19 cellular contexts compared by ENCODE assay signal in genomic region chr3:112394008-112394616, GRCh38.
A peak's percentile ranks its signal among the peaks of the same experiment; 100 is the strongest.
DNase-seq lines count a peak whose midpoint lies in the region; ATAC-seq and TF ChIP-seq lines count a peak whose summit lies in the region.
"Had no signal": no experiment of that assay in that cellular context is flagged by ENCODE, and none has a peak within 500 bp of the region (broad histone marks: within the 10 kb centered on the region; RNA-seq: fewer than 3 reads in every experiment).

No MANE protein-coding gene starts in this region.

- peak overlapping the region; percentile 82 for H4K8ac ChIP-seq in trophoblast cell (ENCODE audit: low read depth, low read length)

- no peak overlapping the region for H3K4me3 ChIP-seq in ascending aorta
- no peak overlapping the region for H3K4me3 ChIP-seq in fibroblast of pulmonary artery (replicated peaks; ENCODE audit: low read depth, low read length)
- H3K4me3 ChIP-seq in trophoblast cell (ENCODE audit: low read depth, low read length) = no peak overlapping the region
- no peak overlapping the region for H3K4me3 ChIP-seq in dorsolateral prefrontal cortex
- H3K4me3 ChIP-seq: prostate gland had no signal

- peak overlapping the region; percentile 57 to 68 for H3K27ac ChIP-seq in ascending aorta
- H3K27ac ChIP-seq in trophoblast cell (ENCODE audit: low read depth, low read length) = no peak overlapping the region
- peak overlapping the region in 20 of 59 donors; percentile 1 to 99 (median 77) for H3K27ac ChIP-seq in dorsolateral prefrontal cortex
- H3K27ac ChIP-seq: prostate gland had no signal

- no peak overlapping the region for H3K4me2 ChIP-seq in trophoblast cell (ENCODE audit: low read length)

- H3K36me3 ChIP-seq in ascending aorta (no peaks in the 10 kb centered on the region), trophoblast cell (ENCODE audit: control insufficient read depth in 1 of 2, insufficient read depth in 2 of 2, low read length in 2 of 2) (no peaks in the 10 kb centered on the region)
- H3K36me3 ChIP-seq: prostate gland had no signal

- no peak overlapping the region for H4K91ac ChIP-seq in trophoblast cell (ENCODE audit: low read depth, low read length)

- no peak overlapping the region for H3K14ac ChIP-seq in trophoblast cell (ENCODE audit: low read length)

- H3K27me3 ChIP-seq in ascending aorta = no peaks in the 10 kb centered on the region
- no peaks in the 10 kb centered on the region for H3K27me3 ChIP-seq in trophoblast cell (ENCODE audit: insufficient read depth, low read length)
- H3K27me3 ChIP-seq in dorsolateral prefrontal cortex = no peaks in the 10 kb centered on the region

- ATAC-seq in GM18907 (IDR thresholded peaks at IDR 0.05; ENCODE audit: unreplicated experiment) = no peak

- peaks cover 7 to 18% of the 10 kb centered on the region in 2 donors for H3K4me1 ChIP-seq in ascending aorta
- H3K4me1 ChIP-seq in trophoblast cell (ENCODE audit: control insufficient read depth in 1 of 2, insufficient read depth in 2 of 2, low read length in 2 of 2) = peaks cover 5 to 8% of the 10 kb centered on the region in 2 experiments
- H3K4me1 ChIP-seq: prostate gland had no signal

- H3K79me1 ChIP-seq in trophoblast cell (ENCODE audit: low read length) = peaks cover 16% of the 10 kb centered on the region

- no peak overlapping the region for H3K9ac ChIP-seq in trophoblast cell (ENCODE audit: low read length)

- no peak overlapping the region for H2AFZ ChIP-seq in trophoblast cell (ENCODE audit: insufficient read depth, low read length, poor library complexity)

- intact Hi-C loops in ascending aorta (cut with DNase I) (loop anchor here (1.0 to 2.0 kb wide), 2 partner anchors 15 to 62 kb away; no protein-coding TSS in a partner anchor), dorsolateral prefrontal cortex (cut with DNase I) (loop anchor here in 1 of 2 donors (10.0 kb wide), 1 partner anchor 121 kb away; no protein-coding TSS in a partner anchor)

- TF ChIP-seq CTCF in ascending aorta (IDR thresholded peaks at IDR 0.05) (no peak), fibroblast of pulmonary artery (IDR thresholded peaks at IDR 0.05; ENCODE audit: low read length, missing control alignments) (no peak), dorsolateral prefrontal cortex (IDR thresholded peaks at IDR 0.05 in 54 of 56, conservative IDR thresholded peaks at IDR 0.05 in 2 of 56; ENCODE audit: low read depth in 1 of 56, partially characterized antibody in 56 of 56) (no peak)

- no peak overlapping the region for H2AK5ac ChIP-seq in trophoblast cell (ENCODE audit: low read length)

- H2BK12ac ChIP-seq in trophoblast cell (ENCODE audit: low read length) = no peak overlapping the region

- H3K9me3 ChIP-seq in ascending aorta (no peaks in the 10 kb centered on the region), trophoblast cell (ENCODE audit: insufficient read depth, low read depth, low read length) (no peaks in the 10 kb centered on the region)
- H3K9me3 ChIP-seq: prostate gland had no signal

- peak; percentile 29 to 33 for DNase-seq in AML-193 (lab: John Stamatoyannopoulos, UW)
- peak in 1 of 2 donors; percentile 77 for DNase-seq in ascending aorta (ENCODE audit: low spot score in 2 of 2)
- peak; percentile 54 for DNase-seq in fibroblast of pulmonary artery (ENCODE audit: low read depth)
- DNase-seq in trophoblast cell = peak; percentile 44 to 83
- no peak for DNase-seq in stimulated activated CD4-positive, alpha-beta T cell treated with anti-CD3 and anti-CD28 coated beads, Interleukin-4, amount 100 ng/mL, for 24 hours
- no peak for DNase-seq in DMS114 treated with DMSO at 0.1 percent for 48 hours (lab: John Stamatoyannopoulos, UW; ENCODE audit: unreplicated experiment)
- DNase-seq in dorsolateral prefrontal cortex = no peak
- DNase-seq: activated CD4-positive, alpha-beta T cell treated with anti-CD3 and anti-CD28 coated beads for 4 hours; activated naive CD4-positive, alpha-beta T cell treated with anti-CD3 and anti-CD28 coated beads, Interleukin-2, amount 10 ng/mL, durations not matched to agents 7 days and 5 days; Calu3; effector CD4-positive, alpha-beta T cell; GDM1; HCEC 1CT; MM.1S; naive B cell; NCI-H187 treated with DMSO at 0.1 percent for 48 hours; SHP77 treated with DMSO at 0.1 percent for 48 hours had no signal

- no peak overlapping the region for H4K12ac ChIP-seq in trophoblast cell (ENCODE audit: low read depth, low read length)

- peak overlapping the region; percentile 81 for H2BK5ac ChIP-seq in trophoblast cell (ENCODE audit: low read depth, low read length, poor library complexity)

- no CpG with 5 or more reads among the region's 4 CpGs for WGBS in trophoblast cell (ENCODE audit: extremely low coverage, insufficient coverage, insufficient read length)

- no peak overlapping the region for H3K18ac ChIP-seq in trophoblast cell (ENCODE audit: low read length)

- peaks cover 1% of the 10 kb centered on the region for H3K79me2 ChIP-seq in trophoblast cell (ENCODE audit: control insufficient read depth, insufficient read depth, low read length, poor library complexity)

- H3K23ac ChIP-seq in trophoblast cell (ENCODE audit: low read length) = no peak overlapping the region

- peak overlapping the region; percentile 41 for H2BK120ac ChIP-seq in trophoblast cell (ENCODE audit: insufficient read depth, low read length, poor library complexity)

- H3K4ac ChIP-seq in trophoblast cell (ENCODE audit: low read depth, low read length) = no peak overlapping the region

Comparison
In these comparisons a context has a peak if more than half of its experiments do, and no peak if none do; other contexts are left out.
1. DNase-seq: peak in AML-193 (2 of 2), fibroblast of pulmonary artery (single experiment) and trophoblast cell (2 of 2); none in stimulated activated CD4-positive, alpha-beta T cell treated with anti-CD3 and anti-CD28 coated beads, Interleukin-4, amount 100 ng/mL, for 24 hours (single experiment), DMS114 treated with DMSO at 0.1 percent for 48 hours (single experiment) and dorsolateral prefrontal cortex (0 of 10).